9 cellular contexts compared by ENCODE assay signal in the genomic region with DNA sequence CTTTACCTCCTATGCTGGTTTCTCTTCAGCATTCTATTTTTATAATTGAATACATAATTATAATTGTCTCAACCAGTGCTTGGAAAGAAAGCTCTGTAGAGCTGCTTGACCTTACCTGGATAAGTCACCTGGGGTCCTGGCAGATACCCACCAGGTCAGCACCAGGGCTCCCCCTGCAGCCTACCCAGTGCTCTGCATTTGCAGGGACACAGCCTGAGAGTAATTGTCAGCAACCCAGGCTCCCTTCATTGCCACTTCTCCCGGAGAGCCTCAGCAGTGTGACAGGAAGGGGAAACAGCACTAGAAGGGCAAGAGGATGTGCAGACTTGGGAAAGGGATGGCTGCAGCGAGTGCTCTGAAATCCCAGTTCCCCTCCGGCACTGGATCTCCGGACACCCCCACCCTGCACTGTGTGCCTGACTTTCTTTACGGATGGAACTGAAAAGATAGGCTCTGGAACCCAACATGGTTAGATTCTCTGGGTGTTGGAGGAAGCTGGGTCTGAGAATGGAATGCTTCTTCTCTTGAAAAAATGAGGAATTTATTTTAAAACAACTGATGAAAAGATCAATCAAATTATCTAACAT. TPM values are rescaled to one million over a fixed set of nuclear protein-coding genes. Genes with fewer than 3 reads are reported as not detected.
DNase-seq lines count a peak whose midpoint lies in the region; ATAC-seq, FAIRE-seq and TF ChIP-seq lines count a peak whose summit lies in the region.
"Had no signal": no experiment of that assay in that cellular context is flagged by ENCODE, and none has a peak within 500 bp of the region (broad histone marks: within the 10 kb centered on the region; RNA-seq: fewer than 3 reads in every experiment).

No MANE protein-coding gene starts in this region.

- H3K4me1 ChIP-seq in KMS-11 (ENCODE audit: low read depth, poor library complexity, severe bottlenecking) (no peaks in the 10 kb centered on the region), kidney (ENCODE audit: control insufficient read depth in 1 of 2, insufficient read depth in 1 of 2, low read depth in 1 of 2, low read length in 2 of 2) (peaks cover 0 to 2% of the 10 kb centered on the region in 2 donors)

- no peak overlapping the region for H2AFZ ChIP-seq in KMS-11 (ENCODE audit: low read depth)

- no peak overlapping the region for H3K4me3 ChIP-seq in KMS-11 (IDR thresholded peaks at IDR 0.05; ENCODE audit: insufficient read depth, low read depth, low read length)
- H3K4me3 ChIP-seq in kidney (ENCODE audit: low read length in 2 of 2) = no peak overlapping the region

- TF ChIP-seq CTCF in KMS-11 (conservative IDR thresholded peaks at IDR 0.05; ENCODE audit: low read depth, low read length) (peak; percentile 65), kidney (IDR thresholded peaks at IDR 0.05; ENCODE audit: borderline replicate concordance, extremely low read depth, insufficient read depth) (peak; percentile 28)

- no peak overlapping the region for H3K4me2 ChIP-seq in KMS-11

- DNase-seq in COLO668 (lab: John Stamatoyannopoulos, UW; ENCODE audit: unreplicated experiment) = peak; percentile 28
- peak; percentile 17 for DNase-seq in activated T-cell treated with anti-CD3 and anti-CD28 coated beads for 1 hour (ENCODE audit: low read depth)
- DNase-seq in kidney = no peak
- no peak for DNase-seq in AG08395 (ENCODE audit: low spot score)
- DNase-seq in cerebellar nuclear complex (lab: John Stamatoyannopoulos, UW) = no peak
- DNase-seq in COLO829 (ENCODE audit: low spot score) = no peak

- intact Hi-C loops in kidney (cut with DNase I) = no loop called here

- H3K9me3 ChIP-seq in kidney (ENCODE audit: control insufficient read depth in 1 of 2, low read length in 2 of 2) = no peaks in the 10 kb centered on the region

- H3K27ac ChIP-seq in KMS-11 (no peak overlapping the region), kidney (ENCODE audit: low read depth in 2 of 2, low read length in 2 of 2) (no peak overlapping the region)

- no peak for FAIRE-seq in kidney (lab: Jason Lieb, UNC)

- H3K9ac ChIP-seq in KMS-11 (no peak overlapping the region), kidney (ENCODE audit: low read length in 2 of 2) (no peak overlapping the region)

- no peaks in the 10 kb centered on the region for H4K20me1 ChIP-seq in KMS-11 (ENCODE audit: insufficient read depth)

- H3K36me3 ChIP-seq in KMS-11 (ENCODE audit: insufficient read depth) (no peaks in the 10 kb centered on the region), kidney (ENCODE audit: control insufficient read depth in 1 of 2, insufficient read depth in 2 of 2, low read length in 2 of 2) (no peaks in the 10 kb centered on the region)

- ATAC-seq in GM19035 (IDR thresholded peaks at IDR 0.05; ENCODE audit: unreplicated experiment) = peak; percentile 60

- no peaks in the 10 kb centered on the region for H3K27me3 ChIP-seq in KMS-11 (ENCODE audit: insufficient read depth, low read depth)

- H3K79me2 ChIP-seq in KMS-11 (ENCODE audit: insufficient read depth, low read depth) = no peaks in the 10 kb centered on the region

RNA-seq across cellular contexts. Expression of gene PAX4, which starts 11.4 kb away (rescaled TPM):
- total RNA-seq in kidney = not detected
- not detected for polyA plus RNA-seq in kidney (ENCODE audit: insufficient read depth, low read depth, low replicate concordance)
- total RNA-seq: temporal lobe had no signal

RNA-seq across cellular contexts. Expression of gene SND1, which starts 22.6 kb away (rescaled TPM):
- 154 TPM for total RNA-seq in kidney
- polyA plus RNA-seq in kidney (ENCODE audit: insufficient read depth, low read depth, low replicate concordance) = 83.0 TPM

RNA-seq across cellular contexts. Expression of gene FSCN3, which starts 35.8 kb away (rescaled TPM):
- 0.57 TPM for total RNA-seq in kidney
- 1.2 TPM for polyA plus RNA-seq in kidney (ENCODE audit: insufficient read depth, low read depth, low replicate concordance)

RNA-seq across cellular contexts. Expression of gene ARF5, which starts 41.1 kb away (rescaled TPM):
- total RNA-seq in kidney = 132 TPM
- polyA plus RNA-seq in kidney (ENCODE audit: insufficient read depth, low read depth, low replicate concordance) = 223 TPM

RNA-seq across cellular contexts. Expression of gene GCC1, which starts 44.0 kb away (rescaled TPM):
- 16.7 TPM for total RNA-seq in kidney
- polyA plus RNA-seq in kidney (ENCODE audit: insufficient read depth, low read depth, low replicate concordance) = 6.9 TPM

Comparison
In these comparisons a context has a peak if more than half of its experiments do, and no peak if none do; other contexts are left out.
1. DNase-seq: peak in COLO668 (single experiment) and activated T-cell treated with anti-CD3 and anti-CD28 coated beads for 1 hour (single experiment); none in kidney (single experiment), AG08395 (single experiment), cerebellar nuclear complex (0 of 2) and COLO829 (single experiment).